1 cellular context compared by ENCODE assay signal in genomic region chr4:24260922-24261581, GRCh38.
TF ChIP-seq lines count a peak whose summit lies in the region.

No MANE protein-coding gene starts in this region.

TF ChIP-seq in SK-N-SH treated with all-trans-retinoic acid at 6 μM for 48 hours, 23 proteins besides CTCF, POLR2A, EP300 and RAD21 (continued from another document):
- TF ChIP-seq CREB5 (CRISPR knock-in tag; IDR thresholded peaks at IDR 0.05; ENCODE audit: low read depth) (no peak), ARNTL (CRISPR knock-in tag; IDR thresholded peaks at IDR 0.05; ENCODE audit: borderline replicate concordance, low read depth) (no peak)
TF ChIP-seq in SK-N-SH treated with all-trans-retinoic acid at 6 μM for 48 hours: peak in this region for 0.
